ENCODE assay signal across 1 cellular context in the genomic region with DNA sequence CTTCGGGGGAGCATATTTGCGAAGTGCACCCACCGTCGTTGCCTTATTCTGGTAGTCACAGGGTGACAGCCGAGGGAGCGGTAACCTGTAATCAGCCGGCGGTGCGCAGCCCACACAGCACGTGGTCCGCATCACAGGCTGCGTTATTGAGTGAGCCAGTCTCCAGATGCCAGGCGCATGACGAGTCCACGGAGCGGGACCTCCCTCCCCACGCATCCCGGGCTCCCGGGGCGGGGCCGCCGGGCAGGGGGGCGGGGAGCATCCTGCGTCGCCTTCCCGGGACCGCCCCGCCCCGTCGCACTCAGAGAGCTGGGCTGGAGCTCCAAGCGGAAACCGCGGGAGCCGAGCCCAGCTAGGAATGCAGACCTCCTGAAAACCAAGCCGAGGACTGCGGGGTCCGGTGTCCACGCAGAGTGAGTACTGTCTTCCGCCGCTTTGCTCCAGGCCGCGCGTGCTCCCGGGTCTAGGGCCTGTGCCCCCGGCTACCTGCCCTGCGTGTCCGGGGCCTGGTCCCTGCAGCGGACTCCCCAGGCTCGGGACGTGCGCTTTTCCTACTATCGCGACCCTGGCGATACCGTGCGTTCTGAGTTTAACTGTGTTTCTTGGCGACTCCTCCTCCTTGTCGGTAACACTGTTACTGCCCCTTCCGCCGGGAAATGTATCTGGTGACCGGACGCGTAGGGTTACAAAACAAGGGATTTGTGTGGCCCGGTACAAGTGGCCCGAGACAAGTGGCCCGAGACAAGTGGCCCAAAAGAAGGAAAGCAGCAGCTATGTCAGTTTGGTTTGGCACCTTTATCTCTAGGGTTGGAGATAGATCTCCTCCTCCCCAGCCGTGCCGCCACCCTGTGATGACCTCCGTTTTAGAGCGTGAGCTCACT.
A peak's percentile ranks its signal among the peaks of the same experiment; 100 is the strongest.
TF ChIP-seq lines count a peak whose summit lies in the region.

No MANE protein-coding gene starts in this region.

TF ChIP-seq in HEK293, 187 proteins besides CTCF, POLR2A, EP300 and RAD21 (continued from another document):
- TF ChIP-seq ZBTB6 (tag by site-specific recombination; IDR thresholded peaks at IDR 0.05) (no peak; the same call in 1 of the 2 replicates), ZNF354C (tag by site-specific recombination; IDR thresholded peaks at IDR 0.05; ENCODE audit: borderline replicate concordance, low read depth) (no peak), MZF1 (tag by site-specific recombination; IDR thresholded peaks at IDR 0.05; ENCODE audit: borderline replicate concordance) (no peak), ZNF792 (tag by site-specific recombination; IDR thresholded peaks at IDR 0.05) (no peak), ZNF2 (tag by site-specific recombination; IDR thresholded peaks at IDR 0.05) (0 out of 2 replicates have a peak, but pooled peaks have one; percentile 43), ZNF416 (tag by site-specific recombination; IDR thresholded peaks at IDR 0.05) (no peak), MEIS1 (CRISPR knock-in tag; IDR thresholded peaks at IDR 0.05; ENCODE audit: borderline replicate concordance) (peak; percentile 10; the same call in 1 of the 2 replicates), ZBTB1 (tag by site-specific recombination; IDR thresholded peaks at IDR 0.05) (peak; percentile 6; the same call in 1 of the 2 replicates), ZSCAN30 (tag by site-specific recombination; IDR thresholded peaks at IDR 0.05) (no peak), KLF16 (tag by site-specific recombination; IDR thresholded peaks at IDR 0.05) (peak; percentile 79), ZBTB48 (tag by site-specific recombination; IDR thresholded peaks at IDR 0.05) (0 out of 2 replicates have a peak, but pooled peaks have one; percentile 38), SCRT2 (tag by site-specific recombination; IDR thresholded peaks at IDR 0.05) (peak; percentile 8; the same call in 1 of the 2 replicates), ZNF114 (tag by site-specific recombination; IDR thresholded peaks at IDR 0.05) (no peak), SP2 (tag by site-specific recombination; IDR thresholded peaks at IDR 0.05) (peak; percentile 89), SALL2 (tag by site-specific recombination; IDR thresholded peaks at IDR 0.05; ENCODE audit: borderline replicate concordance) (no peak), ZNF138 (tag by site-specific recombination; IDR thresholded peaks at IDR 0.05; ENCODE audit: borderline replicate concordance) (no peak), ZNF221 (tag by site-specific recombination; IDR thresholded peaks at IDR 0.05; ENCODE audit: borderline replicate concordance) (no peak), SP3 (tag by site-specific recombination; IDR thresholded peaks at IDR 0.05) (peak; percentile 86), ZSCAN23 (tag by site-specific recombination; IDR thresholded peaks at IDR 0.05) (no peak), ZSCAN18 (tag by site-specific recombination; IDR thresholded peaks at IDR 0.05) (no peak), HOXD13 (CRISPR knock-in tag; IDR thresholded peaks at IDR 0.05; ENCODE audit: borderline replicate concordance) (no peak), ZNF610 (tag by site-specific recombination; IDR thresholded peaks at IDR 0.05; ENCODE audit: borderline replicate concordance) (peak; percentile 75; the same call in 1 of the 2 replicates), ZNF335 (tag by site-specific recombination; conservative IDR thresholded peaks at IDR 0.05) (peak; percentile 87), PATZ1 (tag by site-specific recombination; IDR thresholded peaks at IDR 0.05) (peak; percentile 88), ZNF623 (tag by site-specific recombination; IDR thresholded peaks at IDR 0.05) (no peak), ZXDB (tag by site-specific recombination; IDR thresholded peaks at IDR 0.05) (peak; percentile 64), YY2 (tag by site-specific recombination; IDR thresholded peaks at IDR 0.05) (no peak), ZBTB20 (tag by site-specific recombination; IDR thresholded peaks at IDR 0.05) (peak; percentile 76), REPIN1 (tag by site-specific recombination; IDR thresholded peaks at IDR 0.05; ENCODE audit: low read depth) (peak; percentile 85; the same call in 1 of the 2 replicates), ZFHX2 (tag by site-specific recombination; conservative IDR thresholded peaks at IDR 0.05) (peak; percentile 88), KLF10 (tag by site-specific recombination; IDR thresholded peaks at IDR 0.05) (no peak), ZNF24 (tag by site-specific recombination; IDR thresholded peaks at IDR 0.05) (0 out of 2 replicates have a peak, but pooled peaks have one; percentile 56), ZFP37 (tag by site-specific recombination; IDR thresholded peaks at IDR 0.05) (peak; percentile 94; the same call in 1 of the 2 replicates), GLIS2 (tag by site-specific recombination; IDR thresholded peaks at IDR 0.05) (peak; percentile 90), ZNF146 (tag by site-specific recombination; IDR thresholded peaks at IDR 0.05) (0 out of 2 replicates have a peak, but pooled peaks have one; percentile 2), ZSCAN16 (tag by site-specific recombination; IDR thresholded peaks at IDR 0.05) (peak; percentile 70; the same call in 1 of the 2 replicates), OVOL3 (tag by site-specific recombination; IDR thresholded peaks at IDR 0.05) (peak; percentile 31; the same call in 1 of the 2 replicates)
- TF ChIP-seq, protein P1, sequence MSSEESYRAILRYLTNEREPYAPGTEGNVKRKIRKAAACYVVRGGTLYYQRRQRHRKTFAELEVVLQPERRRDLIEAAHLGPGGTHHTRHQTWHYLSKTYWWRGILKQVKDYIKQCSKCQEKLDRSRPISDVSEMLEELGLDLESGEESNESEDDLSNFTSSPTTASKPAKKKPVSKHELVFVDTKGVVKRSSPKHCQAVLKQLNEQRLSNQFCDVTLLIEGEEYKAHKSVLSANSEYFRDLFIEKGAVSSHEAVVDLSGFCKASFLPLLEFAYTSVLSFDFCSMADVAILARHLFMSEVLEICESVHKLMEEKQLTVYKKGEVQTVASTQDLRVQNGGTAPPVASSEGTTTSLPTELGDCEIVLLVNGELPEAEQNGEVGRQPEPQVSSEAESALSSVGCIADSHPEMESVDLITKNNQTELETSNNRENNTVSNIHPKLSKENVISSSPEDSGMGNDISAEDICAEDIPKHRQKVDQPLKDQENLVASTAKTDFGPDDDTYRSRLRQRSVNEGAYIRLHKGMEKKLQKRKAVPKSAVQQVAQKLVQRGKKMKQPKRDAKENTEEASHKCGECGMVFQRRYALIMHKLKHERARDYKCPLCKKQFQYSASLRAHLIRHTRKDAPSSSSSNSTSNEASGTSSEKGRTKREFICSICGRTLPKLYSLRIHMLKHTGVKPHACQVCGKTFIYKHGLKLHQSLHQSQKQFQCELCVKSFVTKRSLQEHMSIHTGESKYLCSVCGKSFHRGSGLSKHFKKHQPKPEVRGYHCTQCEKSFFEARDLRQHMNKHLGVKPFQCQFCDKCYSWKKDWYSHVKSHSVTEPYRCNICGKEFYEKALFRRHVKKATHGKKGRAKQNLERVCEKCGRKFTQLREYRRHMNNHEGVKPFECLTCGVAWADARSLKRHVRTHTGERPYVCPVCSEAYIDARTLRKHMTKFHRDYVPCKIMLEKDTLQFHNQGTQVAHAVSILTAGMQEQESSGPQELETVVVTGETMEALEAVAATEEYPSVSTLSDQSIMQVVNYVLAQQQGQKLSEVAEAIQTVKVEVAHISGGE (tag by site-specific recombination; conservative IDR thresholded peaks at IDR 0.05; ENCODE audit: low read depth) = peak; percentile 98
- TF ChIP-seq, protein P2, sequence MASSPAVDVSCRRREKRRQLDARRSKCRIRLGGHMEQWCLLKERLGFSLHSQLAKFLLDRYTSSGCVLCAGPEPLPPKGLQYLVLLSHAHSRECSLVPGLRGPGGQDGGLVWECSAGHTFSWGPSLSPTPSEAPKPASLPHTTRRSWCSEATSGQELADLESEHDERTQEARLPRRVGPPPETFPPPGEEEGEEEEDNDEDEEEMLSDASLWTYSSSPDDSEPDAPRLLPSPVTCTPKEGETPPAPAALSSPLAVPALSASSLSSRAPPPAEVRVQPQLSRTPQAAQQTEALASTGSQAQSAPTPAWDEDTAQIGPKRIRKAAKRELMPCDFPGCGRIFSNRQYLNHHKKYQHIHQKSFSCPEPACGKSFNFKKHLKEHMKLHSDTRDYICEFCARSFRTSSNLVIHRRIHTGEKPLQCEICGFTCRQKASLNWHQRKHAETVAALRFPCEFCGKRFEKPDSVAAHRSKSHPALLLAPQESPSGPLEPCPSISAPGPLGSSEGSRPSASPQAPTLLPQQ (tag by site-specific recombination; IDR thresholded peaks at IDR 0.05) = peak; percentile 53; the same call in 1 of the 2 replicates
- TF ChIP-seq, protein P3, sequence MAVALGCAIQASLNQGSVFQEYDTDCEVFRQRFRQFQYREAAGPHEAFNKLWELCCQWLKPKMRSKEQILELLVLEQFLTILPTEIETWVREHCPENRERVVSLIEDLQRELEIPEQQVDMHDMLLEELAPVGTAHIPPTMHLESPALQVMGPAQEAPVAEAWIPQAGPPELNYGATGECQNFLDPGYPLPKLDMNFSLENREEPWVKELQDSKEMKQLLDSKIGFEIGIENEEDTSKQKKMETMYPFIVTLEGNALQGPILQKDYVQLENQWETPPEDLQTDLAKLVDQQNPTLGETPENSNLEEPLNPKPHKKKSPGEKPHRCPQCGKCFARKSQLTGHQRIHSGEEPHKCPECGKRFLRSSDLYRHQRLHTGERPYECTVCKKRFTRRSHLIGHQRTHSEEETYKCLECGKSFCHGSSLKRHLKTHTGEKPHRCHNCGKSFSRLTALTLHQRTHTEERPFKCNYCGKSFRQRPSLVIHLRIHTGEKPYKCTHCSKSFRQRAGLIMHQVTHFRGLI (tag by site-specific recombination; IDR thresholded peaks at IDR 0.05) = peak; percentile 78
- TF ChIP-seq, protein P4, sequence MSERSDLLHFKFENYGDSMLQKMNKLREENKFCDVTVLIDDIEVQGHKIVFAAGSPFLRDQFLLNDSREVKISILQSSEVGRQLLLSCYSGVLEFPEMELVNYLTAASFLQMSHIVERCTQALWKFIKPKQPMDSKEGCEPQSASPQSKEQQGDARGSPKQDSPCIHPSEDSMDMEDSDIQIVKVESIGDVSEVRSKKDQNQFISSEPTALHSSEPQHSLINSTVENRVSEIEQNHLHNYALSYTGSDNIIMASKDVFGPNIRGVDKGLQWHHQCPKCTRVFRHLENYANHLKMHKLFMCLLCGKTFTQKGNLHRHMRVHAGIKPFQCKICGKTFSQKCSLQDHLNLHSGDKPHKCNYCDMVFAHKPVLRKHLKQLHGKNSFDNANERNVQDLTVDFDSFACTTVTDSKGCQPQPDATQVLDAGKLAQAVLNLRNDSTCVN (tag by site-specific recombination; optimal IDR thresholded peaks at IDR 0.05) = peak; percentile 57
TF ChIP-seq in HEK293: peak in this region for 55.
